ENCODE assay signal across 8 cellular contexts in the genomic region with DNA sequence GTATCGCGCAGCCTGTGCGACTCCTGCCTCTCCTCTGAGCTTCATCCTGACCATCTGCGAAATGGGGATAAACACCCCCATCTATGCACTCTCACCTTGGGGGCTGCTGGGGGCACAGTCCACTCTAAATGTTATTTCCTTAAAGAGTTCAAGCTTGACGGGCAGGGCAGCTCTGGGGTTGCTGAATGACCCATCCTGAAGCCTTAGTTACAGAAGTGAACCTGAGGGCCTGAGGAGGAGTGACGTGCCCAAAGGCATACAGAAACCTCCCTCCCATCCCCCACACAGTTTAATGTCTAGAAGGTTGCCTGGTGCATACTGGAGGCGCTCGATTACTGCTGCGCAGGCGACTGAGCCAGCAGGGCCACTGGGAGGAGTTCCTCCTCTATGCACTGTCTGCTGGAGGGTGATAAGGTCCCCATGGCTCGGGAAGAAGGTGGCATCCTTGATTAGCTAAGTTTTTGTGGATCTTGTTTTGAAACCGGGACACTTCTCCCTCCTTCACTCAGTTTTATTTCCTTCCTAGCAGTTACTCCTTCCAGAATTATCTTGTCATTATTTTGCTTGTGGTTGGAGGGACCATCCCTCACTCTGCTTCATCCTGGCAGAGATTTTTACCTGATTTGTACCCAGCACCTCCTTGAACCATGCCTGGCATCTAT. TPM values are rescaled to one million over a fixed set of nuclear protein-coding genes. Genes with fewer than 3 reads are reported as not detected.
A peak's percentile ranks its signal among the peaks of the same experiment; 100 is the strongest.
DNase-seq lines count a peak whose midpoint lies in the region; ATAC-seq, FAIRE-seq and TF ChIP-seq lines count a peak whose summit lies in the region.

No MANE protein-coding gene starts in this region.

- H3K27me3 ChIP-seq in astrocyte (ENCODE audit: insufficient read depth, low read length) (no peaks in the 10 kb centered on the region), iPS-18a (ENCODE audit: control insufficient read depth, insufficient read depth, low read length) (no peaks in the 10 kb centered on the region), small intestine (ENCODE audit: control insufficient read depth in 2 of 2, insufficient read depth in 2 of 2, low read length in 2 of 2) (no peaks in the 10 kb centered on the region)

- H2AFZ ChIP-seq in astrocyte (ENCODE audit: low read depth, low read length) = peak overlapping the region; percentile 86

- FAIRE-seq in astrocyte (lab: Jason Lieb, UNC) (no peak), small intestine (lab: Jason Lieb, UNC) (no peak)

- H3K9ac ChIP-seq in astrocyte (ENCODE audit: low read length) = no peak overlapping the region
- no peak overlapping the region for H3K9ac ChIP-seq in iPS-18a (ENCODE audit: low read length)

- H3K9me3 Mint-ChIP-seq in astrocyte (ENCODE audit: unreplicated experiment) = peaks cover 1% of the 10 kb centered on the region

- peaks cover 16% of the 10 kb centered on the region for H3K79me2 ChIP-seq in astrocyte (ENCODE audit: insufficient read depth, low read length)

- H3K27ac ChIP-seq in astrocyte (ENCODE audit: low read depth, low read length) (no peak overlapping the region), iPS-18a (ENCODE audit: low read length) (no peak overlapping the region), small intestine (ENCODE audit: low read depth in 1 of 2, low read length in 1 of 2) (peak overlapping the region; percentile 75 to 90)

- H3K4me3 ChIP-seq in astrocyte (ENCODE audit: insufficient read depth, low read depth, low read length) (peak overlapping the region; percentile 61), iPS-18a (ENCODE audit: low read length) (peak overlapping the region; percentile 63), small intestine (ENCODE audit: low read depth in 1 of 2, low read length in 2 of 2) (peak overlapping the region; percentile 98 to 99)

- WGBS in small intestine, 3 donors = 2 to 5% (median 2%) methylated on average over 8 to 12 of the region's 12 CpGs

- peak overlapping the region; percentile 85 for H3K4me3 Mint-ChIP-seq in astrocyte (ENCODE audit: unreplicated experiment)

- H3K36me3 Mint-ChIP-seq in astrocyte (ENCODE audit: low read depth, unreplicated experiment) = peaks cover 3% of the 10 kb centered on the region

- TF ChIP-seq CTCF in LNCAP (IDR thresholded peaks at IDR 0.05) = peak; percentile 30; the same call in 1 of the 2 replicates
- TF ChIP-seq CTCF in astrocyte (IDR thresholded peaks at IDR 0.05; ENCODE audit: insufficient read depth, low read depth, low read length) = no peak

- H3K27me3 Mint-ChIP-seq in astrocyte (ENCODE audit: low read depth, unreplicated experiment) = no peaks in the 10 kb centered on the region

- H3K9me3 ChIP-seq in astrocyte (ENCODE audit: insufficient read depth, low read depth, low read length) (no peaks in the 10 kb centered on the region), iPS-18a (ENCODE audit: control insufficient read depth, low read depth, low read length) (no peaks in the 10 kb centered on the region), small intestine (ENCODE audit: control insufficient read depth, low read depth) (no peaks in the 10 kb centered on the region)

- H3K27ac Mint-ChIP-seq in astrocyte (ENCODE audit: unreplicated experiment) = peak overlapping the region; percentile 86

- no peaks in the 10 kb centered on the region for H3K4me1 Mint-ChIP-seq in astrocyte (ENCODE audit: low read depth, unreplicated experiment)

- H3K4me1 ChIP-seq in astrocyte (ENCODE audit: insufficient read depth, low read length) (peaks cover 14% of the 10 kb centered on the region), iPS-18a (ENCODE audit: control insufficient read depth, low read depth, low read length) (peaks cover 6% of the 10 kb centered on the region), small intestine (ENCODE audit: control insufficient read depth in 2 of 2, insufficient read depth in 1 of 2, low read depth in 1 of 2, low read length in 1 of 2) (peaks cover 0 to 4% of the 10 kb centered on the region in 2 donors)

- peaks cover 9% of the 10 kb centered on the region for H4K20me1 ChIP-seq in astrocyte (ENCODE audit: insufficient read depth, low read length)

- ATAC-seq in GM21786 (IDR thresholded peaks at IDR 0.05; ENCODE audit: unreplicated experiment) = peak; percentile 74

- H3K36me3 ChIP-seq in astrocyte (ENCODE audit: insufficient read depth, low read length) = peaks cover 9% of the 10 kb centered on the region
- peaks cover 20% of the 10 kb centered on the region for H3K36me3 ChIP-seq in iPS-18a (ENCODE audit: control insufficient read depth, low read depth, low read length)
- H3K36me3 ChIP-seq in small intestine (ENCODE audit: control insufficient read depth in 2 of 2, insufficient read depth in 2 of 2, low read length in 2 of 2) = peaks cover 0 to 10% of the 10 kb centered on the region in 2 donors

- peak overlapping the region; percentile 88 for H3K4me2 ChIP-seq in astrocyte (ENCODE audit: low read length)

- DNase-seq in GM03348 (ENCODE audit: low spot score) (peak; percentile 72), SW480 (ENCODE audit: low spot score) (peak; percentile 62), astrocyte (ENCODE audit: low read depth) (peak; percentile 27), small intestine (peak; percentile 94), NCI-H2107 (lab: John Stamatoyannopoulos, UW) (no peak)

RNA-seq across cellular contexts. Expression of a gene that starts 0.6 kb away (rescaled TPM):
- 246 and 251 TPM in 2 replicates for total RNA-seq in astrocyte
- polyA plus RNA-seq in small intestine = 100 to 1,000 TPM; 175 to 189 (median 185) TPM

RNA-seq across cellular contexts. Expression of a gene that starts 13.7 kb away (rescaled TPM):
- total RNA-seq in astrocyte = 73.4 and 80.2 TPM in 2 replicates
- polyA plus RNA-seq in small intestine = 10 to 100 TPM; 72.3 to 81.3 (median 78.1) TPM

RNA-seq across cellular contexts. Expression of a gene that starts 22.1 kb away (rescaled TPM):
- total RNA-seq in astrocyte = 16.0 TPM in 2 replicates
- 10 to 100 TPM in 1 of 3 donors, 1 to 10 TPM in 2; 8.6 to 11.4 (median 9.5) TPM for polyA plus RNA-seq in small intestine

RNA-seq across cellular contexts. Expression of a gene that starts 27.7 kb away (rescaled TPM):
- 1,213 and 1,287 TPM in 2 replicates for total RNA-seq in astrocyte
- polyA plus RNA-seq in small intestine = 1,000 to 10,000 TPM in 2 of 3 donors, 100 to 1,000 TPM in 1; 741 to 1,139 (median 1,049) TPM

RNA-seq across cellular contexts. Expression of a gene that starts 44.7 kb away (rescaled TPM):
- total RNA-seq in astrocyte = 47.4 and 54.6 TPM in 2 replicates
- 100 to 1,000 TPM in 1 of 3 donors, 10 to 100 TPM in 2; 59.9 to 102 (median 71.8) TPM for polyA plus RNA-seq in small intestine

Comparison
In these comparisons a context has a peak if more than half of its experiments do, and no peak if none do; other contexts are left out.
1. H3K27ac ChIP-seq: peak in small intestine (2 of 2); none in astrocyte (single experiment) and iPS-18a (single experiment).
2. Peak in every context shown above with its lines, with median percentiles within 50 percentile points of each other: H3K4me3 ChIP-seq.